26 cellular contexts compared by ENCODE assay signal in the genomic region with DNA sequence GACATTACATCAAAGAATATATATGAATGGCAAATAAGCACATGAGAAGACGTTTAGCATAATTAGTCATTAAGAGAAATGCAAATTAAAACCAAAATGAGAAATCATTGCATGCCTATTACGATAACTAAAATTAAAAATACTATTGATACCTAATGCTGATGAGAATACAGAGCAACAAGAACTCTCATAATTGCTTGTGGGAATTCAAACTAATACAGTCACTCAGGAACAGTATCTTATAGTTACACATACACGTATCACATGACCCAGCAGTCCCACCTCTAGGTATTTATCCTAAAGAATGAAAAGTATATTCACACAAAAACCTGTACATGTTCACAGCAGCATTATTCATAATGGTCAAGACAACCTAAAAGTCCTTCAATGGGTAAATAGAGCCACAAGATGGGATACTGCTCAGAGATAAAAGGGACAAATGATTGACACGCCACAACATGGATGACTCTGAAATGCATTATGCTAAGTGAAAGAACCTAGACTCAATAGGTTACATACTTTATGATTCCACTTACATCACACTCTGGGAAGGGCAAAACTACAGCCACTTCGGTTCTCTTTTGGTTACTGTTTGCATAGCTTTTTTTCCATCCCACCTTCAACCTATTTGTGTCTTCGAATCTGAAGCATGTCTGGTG. TPM values are rescaled to one million over a fixed set of nuclear protein-coding genes. Genes with fewer than 3 reads are reported as not detected.
"Had no signal": no experiment of that assay in that cellular context is flagged by ENCODE, and none has a peak within 500 bp of the region (broad histone marks: within the 10 kb centered on the region; RNA-seq: fewer than 3 reads in every experiment).

No MANE protein-coding gene starts in this region.

- FAIRE-seq: HepG2 had no signal

- H3K27ac ChIP-seq: KMS-11, RWPE1 had no signal

- H3K9ac ChIP-seq: KMS-11, SK-N-SH had no signal

- DNase-seq: IMR-90, Kasumi-1, MM.1S, NCI-H1092 treated with DMSO at 0.1 percent for 48 hours, NCI-H1436, NCI-H187, NCI-H2029, NCI-H2081 treated with DMSO at 0.1 percent for 48 hours, NCI-H2171, NCI-H226, NCI-H446, NCI-H510A, NCI-H524 treated with DMSO at 0.1 percent for 48 hours, NCI-H69, NCI-H774, PC-3, SHP77, SK-N-SH, SW 1271 had no signal

- H3K4me2 ChIP-seq: KMS-11, SK-N-SH had no signal

- H3K9me3 ChIP-seq: SK-N-SH had no signal

- ATAC-seq: HepG2, Panc1, PC-3 had no signal

RNA-seq across cellular contexts. Expression of a gene that starts 16.4 kb away (rescaled TPM):
- total RNA-seq: HepG2, HT1080, PC-3 had no signal

RNA-seq across cellular contexts. Expression of a gene that starts 30.8 kb away (rescaled TPM):
- total RNA-seq: HepG2, M059J, PC-3, SK-MEL-5 had no signal
- polyA plus RNA-seq: HepG2 had no signal

RNA-seq across cellular contexts. Expression of a gene that starts 32.1 kb away (rescaled TPM):
- total RNA-seq: HepG2, HT1080, IMR-90, M059J, SK-MEL-5 had no signal
- polyA plus RNA-seq: HepG2 had no signal
